8 cellular contexts compared by ENCODE assay signal in genomic region chr11:12110201-12110713, GRCh38. TPM values are rescaled to one million over a fixed set of nuclear protein-coding genes. Genes with fewer than 3 reads are reported as not detected.
DNase-seq lines count a peak whose midpoint lies in the region; ATAC-seq, FAIRE-seq and TF ChIP-seq lines count a peak whose summit lies in the region.

MICAL2 (plus strand) TSS chr11:12110590; CDS start chr11:12162156, 51,566 bp downstream.

- H3K27me3 ChIP-seq in heart right ventricle (no peaks in the 10 kb centered on the region), upper lobe of left lung (no peaks in the 10 kb centered on the region)

- TF ChIP-seq EP300 in upper lobe of left lung (IDR thresholded peaks at IDR 0.05), result no peak

- intact Hi-C loops in heart right ventricle (cut with DNase I), result loop anchor here in 5 of 10 donors (2.0 to 10.0 kb wide), 5 partner anchors 23 to 127 kb away; no protein-coding TSS in a partner anchor

- H3K27me3 Mint-ChIP-seq in T-helper 1 cell treated with Interleukin-12 subunit alpha and Interleukin-12 subunit beta and Interleukin-4 antibody, amounts not matched to agents 30 μg/mL and 1 μg/mL, for 36 hours (ENCODE audit: low read depth), result no peaks in the 10 kb centered on the region
- H3K27me3 Mint-ChIP-seq in progenitor cell of endocrine pancreas, result peaks cover 60% of the 10 kb centered on the region

- H3K9me3 ChIP-seq in heart right ventricle, result no peaks in the 10 kb centered on the region
- no peaks in the 10 kb centered on the region for H3K9me3 ChIP-seq in upper lobe of left lung

- H3K36me3 ChIP-seq in heart right ventricle (no peaks in the 10 kb centered on the region), upper lobe of left lung (no peaks in the 10 kb centered on the region)

- H3K27ac Mint-ChIP-seq in T-helper 1 cell treated with Interleukin-12 subunit alpha and Interleukin-12 subunit beta and Interleukin-4 antibody, amounts not matched to agents 30 μg/mL and 1 μg/mL, for 36 hours, result peak within 1 kb of the TSS; percentile 100
- H3K27ac Mint-ChIP-seq in progenitor cell of endocrine pancreas, result peak within 1 kb of the TSS; percentile 51

- H3K27ac ChIP-seq in heart right ventricle (peak within 1 kb of the TSS; percentile 42 to 89 (median 87)), upper lobe of left lung (peak within 1 kb of the TSS; percentile 77 to 92 (median 90))

- TF ChIP-seq POLR2A in GM12891 (IDR thresholded peaks at IDR 0.05; ENCODE audit: low read depth, low read length) (no peak), upper lobe of left lung (IDR thresholded peaks at IDR 0.05) (peak in 3 of 4 donors; percentile 45 to 89 (median 76))

- TF ChIP-seq CTCF in heart right ventricle (IDR thresholded peaks at IDR 0.05), result no peak
- TF ChIP-seq CTCF in progenitor cell of endocrine pancreas (IDR thresholded peaks at IDR 0.05; ENCODE audit: unreplicated experiment), result no peak
- peak in 3 of 6 experiments; percentile 6 to 37 (median 6) for TF ChIP-seq CTCF in upper lobe of left lung (IDR thresholded peaks at IDR 0.05)

- peak; percentile 99 for ATAC-seq in HG02763 (IDR thresholded peaks at IDR 0.05; ENCODE audit: unreplicated experiment)
- ATAC-seq in heart right ventricle, result peak; percentile 95 to 98 (median 97)
- ATAC-seq in upper lobe of left lung (ENCODE audit: low FRiP score in 2 of 2), result peak; percentile 97 to 98

- H3K4me3 ChIP-seq in heart right ventricle, result peak within 1 kb of the TSS; percentile 72 to 97 (median 89)
- peak within 1 kb of the TSS; percentile 70 to 94 (median 92) for H3K4me3 ChIP-seq in upper lobe of left lung

- H3K4me1 Mint-ChIP-seq in T-helper 1 cell treated with Interleukin-12 subunit alpha and Interleukin-12 subunit beta and Interleukin-4 antibody, amounts not matched to agents 30 μg/mL and 1 μg/mL, for 36 hours (ENCODE audit: low read depth), result peaks cover 69% of the 10 kb centered on the region
- peaks cover 8% of the 10 kb centered on the region for H3K4me1 Mint-ChIP-seq in progenitor cell of endocrine pancreas (ENCODE audit: low read depth)

- peak within 1 kb of the TSS; percentile 92 for H3K4me3 Mint-ChIP-seq in T-helper 1 cell treated with Interleukin-12 subunit alpha and Interleukin-12 subunit beta and Interleukin-4 antibody, amounts not matched to agents 30 μg/mL and 1 μg/mL, for 36 hours
- peak within 1 kb of the TSS; percentile 68 for H3K4me3 Mint-ChIP-seq in progenitor cell of endocrine pancreas (ENCODE audit: low read depth)

- no peaks in the 10 kb centered on the region for H3K9me3 Mint-ChIP-seq in T-helper 1 cell treated with Interleukin-12 subunit alpha and Interleukin-12 subunit beta and Interleukin-4 antibody, amounts not matched to agents 30 μg/mL and 1 μg/mL, for 36 hours
- no peaks in the 10 kb centered on the region for H3K9me3 Mint-ChIP-seq in progenitor cell of endocrine pancreas (ENCODE audit: low read depth)

- WGBS in heart right ventricle, 2 donors, result 0% methylated on average over 49 to 56 of the region's 56 CpGs
- 0 to 4% methylated on average over 9 to 11 of the region's 56 CpGs for WGBS in upper lobe of left lung, 2 donors

- peak; percentile 84 for FAIRE-seq in GM12891 (lab: Jason Lieb, UNC)

- DNase-seq in GM12891 (ENCODE audit: insufficient read length, low spot score) (peak; percentile 97), NCI-H1436 (lab: John Stamatoyannopoulos, UW) (peak; percentile 79), amniotic stem cell (lab: John Stamatoyannopoulos, UW) (peak; percentile 83), heart right ventricle (peak; percentile 90 to 92), progenitor cell of endocrine pancreas (ENCODE audit: low spot score, unreplicated experiment) (peak; percentile 71), upper lobe of left lung (peak; percentile 94 to 98)

- peaks cover 7% of the 10 kb centered on the region for H3K36me3 Mint-ChIP-seq in T-helper 1 cell treated with Interleukin-12 subunit alpha and Interleukin-12 subunit beta and Interleukin-4 antibody, amounts not matched to agents 30 μg/mL and 1 μg/mL, for 36 hours (ENCODE audit: low read depth)
- no peaks in the 10 kb centered on the region for H3K36me3 Mint-ChIP-seq in progenitor cell of endocrine pancreas (ENCODE audit: insufficient read depth)

- peaks cover 9 to 66% (median 41%) of the 10 kb centered on the region in 9 donors for H3K4me1 ChIP-seq in heart right ventricle
- H3K4me1 ChIP-seq in upper lobe of left lung, result peaks cover 15 to 43% (median 31%) of the 10 kb centered on the region in 4 donors

TF ChIP-seq in GM12891, 5 proteins besides CTCF, POLR2A, EP300 and RAD21:
- no peak for TF ChIP-seq SPI1 (IDR thresholded peaks at IDR 0.05; ENCODE audit: low read depth, low read length)
- no peak for TF ChIP-seq POLR2AphosphoS5 (IDR thresholded peaks at IDR 0.05; ENCODE audit: low read depth, low read length)
- no peak for TF ChIP-seq PAX5 (IDR thresholded peaks at IDR 0.05; ENCODE audit: insufficient read depth, low read length, severe bottlenecking)
- no peak for TF ChIP-seq POU2F2 (IDR thresholded peaks at IDR 0.05; ENCODE audit: low read depth, low read length)
- TF ChIP-seq TAF1 (IDR thresholded peaks at IDR 0.05; ENCODE audit: low read depth, low read length), result no peak

RNA-seq across cellular contexts. Expression of gene MICAL2, which starts in this region (rescaled TPM):
- 3.4 TPM for polyA plus RNA-seq in GM12891 (2012; ENCODE audit: low read depth, missing spikeins)
- total RNA-seq in heart right ventricle (10 to 100 TPM; 38.1 to 95.7 (median 72.7) TPM), progenitor cell of endocrine pancreas (8.3 and 10.0 TPM in 2 replicates), upper lobe of left lung (100 to 1,000 TPM; 138 to 327 (median 175) TPM)
- 10 to 100 TPM; 32.5 to 57.9 TPM for polyA plus RNA-seq in heart right ventricle

Comparison
In these comparisons a context has a peak if more than half of its experiments do, and no peak if none do; other contexts are left out.
1. Peak in every context shown above with its lines: DNase-seq, ATAC-seq, H3K4me3 ChIP-seq and H3K27ac ChIP-seq.